In the genomic region with DNA sequence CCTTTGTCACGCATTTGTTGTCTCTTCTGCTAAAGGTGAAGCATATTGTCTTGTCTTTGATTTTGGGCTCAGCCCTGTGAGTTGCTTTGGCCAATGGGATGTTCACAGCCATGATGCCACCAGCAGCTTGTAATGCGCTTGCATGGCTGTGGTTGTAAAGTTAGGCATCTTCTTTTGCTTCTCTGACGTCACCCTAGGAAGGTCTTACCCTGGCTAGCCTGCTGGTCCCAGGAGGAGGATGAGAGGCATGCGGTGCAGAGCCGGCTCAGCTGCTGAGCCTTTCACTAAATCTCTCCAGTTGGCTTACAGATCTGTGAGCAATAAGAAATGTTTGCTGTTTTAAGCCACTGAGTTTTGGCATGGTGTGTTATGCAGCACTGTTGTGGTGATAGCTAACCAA, we compare ENCODE assay signal across 33 cellular contexts. TPM values are rescaled to one million over a fixed set of nuclear protein-coding genes. Genes with fewer than 3 reads are reported as not detected.
"Had no signal": no experiment of that assay in that cellular context is flagged by ENCODE, and none has a peak within 500 bp of the region (broad histone marks: within the 10 kb centered on the region; RNA-seq: fewer than 3 reads in every experiment).

No MANE protein-coding gene starts in this region.

- H3K36me3 ChIP-seq: ascending aorta, breast epithelium, cardiac muscle cell, colonic mucosa had no signal

- H3K9me3 ChIP-seq: ascending aorta, breast epithelium, colonic mucosa had no signal

- H3K4me3 ChIP-seq: ascending aorta, breast epithelium, cardiac muscle cell, colonic mucosa had no signal

- H3K27me3 ChIP-seq: ascending aorta, breast epithelium had no signal

- DNase-seq: activated CD4-positive, alpha-beta memory T cell treated with anti-CD3 and anti-CD28 coated beads for 36 hours; activated CD4-positive, alpha-beta T cell treated with anti-CD3 and anti-CD28 coated beads for 36 hours; activated CD4-positive, alpha-beta T cell treated with anti-CD3 and anti-CD28 coated beads, Interleukin-2, amount 10 ng/mL, durations not matched to agents 24 days and 14 days; activated CD4-positive, CD25-positive, alpha-beta regulatory T cell; activated CD4-positive, CD25-positive, alpha-beta regulatory T cell treated with anti-CD3 and anti-CD28 coated beads, Interleukin-2, amount 50 U/mL, for 72 hours; activated CD8-positive, alpha-beta memory T cell treated with anti-CD3 and anti-CD28 coated beads, Interleukin-2, amount 10 ng/mL, durations not matched to agents 7 days and 5 days; activated CD8-positive, alpha-beta memory T cell treated with anti-CD3 and anti-CD28 coated beads, Interleukin-2, amount 50 U/mL, for 48 hours; activated CD8-positive, alpha-beta T cell treated with anti-CD3 and anti-CD28 coated beads, Interleukin-2, amount 10 ng/mL, durations not matched to agents 7 days and 5 days; activated gamma-delta T cell; activated naive CD4-positive, alpha-beta T cell; activated naive CD4-positive, alpha-beta T cell treated with anti-CD3 and anti-CD28 coated beads, Interleukin-2, amount 10 ng/mL, durations not matched to agents 7 days and 5 days; activated naive CD8-positive, alpha-beta T cell treated with anti-CD3 and anti-CD28 coated beads, Interleukin-2, amount 10 ng/mL, durations not matched to agents 7 days and 5 days; activated T-cell treated with anti-CD3 and anti-CD28 coated beads for 4 hours; activated T-cell treated with anti-CD3 and anti-CD28 coated beads, Interleukin-2, amount 50 U/mL, for 24 hours; activated T-cell treated with anti-CD3 and anti-CD28 coated beads, Interleukin-2, amount 50 U/mL, for 72 hours; central memory CD4-positive, alpha-beta T cell; cerebellar nuclear complex; colonic mucosa; effector CD8-positive, alpha-beta T cell; foreskin fibroblast; T-helper 1 cell; T-helper 17 cell; T1000 had no signal

- ATAC-seq: activated CD4-positive, alpha-beta T cell treated with anti-CD3 and anti-CD28 coated beads for 36 hours; activated CD8-positive, alpha-beta memory T cell treated with anti-CD3 and anti-CD28 coated beads, Interleukin-2, amount 10 ng/mL, durations not matched to agents 7 days and 5 days; activated CD8-positive, alpha-beta T cell treated with anti-CD3 and anti-CD28 coated beads, Interleukin-2, amount 10 ng/mL, durations not matched to agents 7 days and 5 days; activated naive CD4-positive, alpha-beta T cell treated with anti-CD3 and anti-CD28 coated beads, Interleukin-2, amount 50 U/mL, for 72 hours; activated T-cell treated with anti-CD3 and anti-CD28 coated beads, Interleukin-2, amount 50 U/mL, for 72 hours; T-helper 17 cell had no signal

- FAIRE-seq: endometrium, endothelial cell of umbilical vein, frontal cortex had no signal

- H3K4me1 ChIP-seq: breast epithelium, colonic mucosa had no signal

- H3K27ac ChIP-seq: ascending aorta, breast epithelium, cardiac muscle cell, colonic mucosa, epithelial cell of prostate had no signal

RNA-seq across cellular contexts. Expression of a gene that starts 40.8 kb away (rescaled TPM):
- total RNA-seq: activated CD4-positive, alpha-beta memory T cell treated with anti-CD3 and anti-CD28 coated beads for 36 hours; activated CD4-positive, alpha-beta T cell treated with anti-CD3 and anti-CD28 coated beads for 36 hours; activated CD4-positive, alpha-beta T cell treated with anti-CD3 and anti-CD28 coated beads, Interleukin-2, amount 10 ng/mL, durations not matched to agents 24 days and 14 days; activated CD8-positive, alpha-beta memory T cell treated with anti-CD3 and anti-CD28 coated beads for 36 hours; activated CD8-positive, alpha-beta memory T cell treated with anti-CD3 and anti-CD28 coated beads, Interleukin-2, amount 10 ng/mL, durations not matched to agents 7 days and 5 days; activated CD8-positive, alpha-beta T cell treated with anti-CD3 and anti-CD28 coated beads, Interleukin-2, amount 10 ng/mL, durations not matched to agents 7 days and 5 days; activated naive CD4-positive, alpha-beta T cell treated with anti-CD3 and anti-CD28 coated beads, Interleukin-2, amount 50 U/mL, for 72 hours; activated naive CD8-positive, alpha-beta T cell treated with anti-CD3 and anti-CD28 coated beads, Interleukin-2, amount 10 ng/mL, durations not matched to agents 7 days and 5 days; activated T-cell treated with anti-CD3 and anti-CD28 coated beads, Interleukin-2, amount 50 U/mL, for 72 hours; colonic mucosa; dermis microvascular lymphatic vessel endothelial cell; endothelial cell of umbilical vein; T-helper 17 cell had no signal
- polyA plus RNA-seq: endothelial cell of umbilical vein had no signal
